Comparison of ENCODE assay signal across 1 cellular context in genomic region chr16:81836279-81837054, GRCh38.
A peak's percentile ranks its signal among the peaks of the same experiment; 100 is the strongest.
TF ChIP-seq lines count a peak whose summit lies in the region.

No MANE protein-coding gene starts in this region.

TF ChIP-seq in GM12878, 131 proteins besides CTCF, POLR2A, EP300 and RAD21 (continued from another document and continues in another):
- TF ChIP-seq E2F4 (IDR thresholded peaks at IDR 0.05; ENCODE audit: low read depth, low read length) (no peak), ZZZ3 (IDR thresholded peaks at IDR 0.05; ENCODE audit: control insufficient read depth, insufficient read length, low read depth) (no peak), RBBP5 (conservative IDR thresholded peaks at IDR 0.05) (no peak), SRF (IDR thresholded peaks at IDR 0.05; ENCODE audit: low read depth in 2 of 2, low read length in 2 of 2) (no peak), FOXM1 (IDR thresholded peaks at IDR 0.05; ENCODE audit: low read depth, low read length) (no peak), IRF3 (IDR thresholded peaks at IDR 0.05) (no peak), E2F8 (IDR thresholded peaks at IDR 0.05; ENCODE audit: low read depth, partially characterized antibody) (no peak), JUNB (IDR thresholded peaks at IDR 0.05) (peak; percentile 68), TAF1 (IDR thresholded peaks at IDR 0.05; ENCODE audit: borderline replicate concordance, low read depth, low read length) (peak; percentile 32; the same call in 1 of the 2 replicates), POU2F2 (IDR thresholded peaks at IDR 0.05; ENCODE audit: borderline replicate concordance, low read depth, low read length) (no peak), TCF3 (IDR thresholded peaks at IDR 0.05; ENCODE audit: borderline replicate concordance, insufficient read depth, low read depth, low read length) (peak; percentile 98), MAX (IDR thresholded peaks at IDR 0.05; ENCODE audit: low read depth, low read length) (no peak), HDAC2 (IDR thresholded peaks at IDR 0.05) (no peak), ZBTB4 (CRISPR knock-in tag; IDR thresholded peaks at IDR 0.05) (no peak), NBN (IDR thresholded peaks at IDR 0.05) (no peak), ZNF622 (IDR thresholded peaks at IDR 0.05) (no peak), BMI1 (IDR thresholded peaks at IDR 0.05; ENCODE audit: borderline replicate concordance) (no peak), YY1 (IDR thresholded peaks at IDR 0.05; ENCODE audit: low read depth, low read length) (0 out of 2 replicates have a peak, but pooled peaks have one; percentile 14), ZNF274 (IDR thresholded peaks at IDR 0.05; ENCODE audit: insufficient read depth, insufficient read length) (no peak), ATF2 (IDR thresholded peaks at IDR 0.05; ENCODE audit: low read length) (no peak), STAT3 (IDR thresholded peaks at IDR 0.05; ENCODE audit: low read depth, low read length) (no peak), SUPT20H (IDR thresholded peaks at IDR 0.05; ENCODE audit: borderline replicate concordance, control insufficient read depth, low read depth, low read length) (no peak), SMC3 (IDR thresholded peaks at IDR 0.05; ENCODE audit: borderline replicate concordance, low read length) (no peak), EGR1 (IDR thresholded peaks at IDR 0.05; ENCODE audit: borderline replicate concordance in 1 of 2, low read depth in 2 of 2, low read length in 2 of 2) (no peak), MYB (IDR thresholded peaks at IDR 0.05; ENCODE audit: borderline replicate concordance, low read depth, low read length) (no peak), GATAD2B (conservative IDR thresholded peaks at IDR 0.05; ENCODE audit: low read depth) (no peak), IRF4 (IDR thresholded peaks at IDR 0.05; ENCODE audit: low read depth, low read length) (peak; percentile 75), EED (IDR thresholded peaks at IDR 0.05; ENCODE audit: low read depth) (peak; percentile 88), CUX1 (IDR thresholded peaks at IDR 0.05; ENCODE audit: insufficient replicate concordance, low read depth, low read length) (no peak), KDM1A (IDR thresholded peaks at IDR 0.05; ENCODE audit: borderline replicate concordance) (no peak), RELA (IDR thresholded peaks at IDR 0.05; ENCODE audit: borderline replicate concordance, partially characterized antibody) (no peak), CHD4 (IDR thresholded peaks at IDR 0.05) (no peak), MLLT1 (IDR thresholded peaks at IDR 0.05) (no peak), ZNF207 (IDR thresholded peaks at IDR 0.05; ENCODE audit: borderline replicate concordance) (no peak), CEBPZ (IDR thresholded peaks at IDR 0.05; ENCODE audit: low read depth, low read length) (no peak), MTA2 (IDR thresholded peaks at IDR 0.05; ENCODE audit: low read depth) (no peak), ATF7 (IDR thresholded peaks at IDR 0.05; ENCODE audit: low read depth) (no peak)
